In the genomic region with DNA sequence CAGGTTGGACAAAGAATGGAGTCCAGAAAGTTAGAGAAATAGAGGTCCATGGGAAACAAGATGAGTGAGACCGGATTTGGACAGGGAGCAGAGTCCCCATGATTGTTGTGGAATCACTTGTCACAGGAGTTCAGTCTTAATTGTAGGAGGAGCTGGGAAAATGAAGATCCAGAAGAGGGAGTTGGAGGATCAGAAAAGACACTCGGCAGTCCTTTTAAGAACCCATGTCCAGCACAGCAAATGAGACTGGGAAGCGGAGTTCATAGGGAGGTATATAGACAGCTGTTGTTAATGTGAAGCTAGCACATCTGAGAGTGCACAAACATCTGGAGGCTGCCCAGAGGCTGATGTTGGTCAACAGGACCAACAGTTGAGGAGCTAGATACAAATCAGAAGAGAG, we compare ENCODE assay signal across 14 cellular contexts.
DNase-seq lines count a peak whose midpoint lies in the region; ATAC-seq, FAIRE-seq and TF ChIP-seq lines count a peak whose summit lies in the region.
"Had no signal": no experiment of that assay in that cellular context is flagged by ENCODE, and none has a peak within 500 bp of the region (broad histone marks: within the 10 kb centered on the region; RNA-seq: fewer than 3 reads in every experiment).

No MANE protein-coding gene starts in this region.

- no peak overlapping the region for H3K4me2 ChIP-seq in HCT116 (ENCODE audit: low read length)

- intact Hi-C loops in HCT116 (cut with micrococcal nuclease), result no loop called here

- no TSS peak for BruUV-seq in HCT116 (replicated peaks; lab: Mats Ljungman, UMichigan)

- H3K4me3 ChIP-seq in AG10803 (ENCODE audit: low read length) (no peak overlapping the region), HCT116 (replicated peaks in 1 of 2; ENCODE audit: low read depth in 1 of 2, low read length in 2 of 2) (no peak overlapping the region)
- H3K4me3 ChIP-seq: esophagus muscularis mucosa had no signal

- peak; percentile 49 for TF ChIP-seq RAD21 in HCT116 (IDR thresholded peaks at IDR 0.05; ENCODE audit: low read depth)

- TF ChIP-seq POLR2A in HCT116 (IDR thresholded peaks at IDR 0.05; ENCODE audit: borderline replicate concordance, extremely low read depth, insufficient read depth, insufficient read length) (no peak), H54 (IDR thresholded peaks at IDR 0.05; ENCODE audit: low read depth, low read length) (no peak)

- POLR2A ChIA-PET in HCT116 (lab: Charles Lee), result no interaction called here

- H3K27ac ChIP-seq in HCT116 (ENCODE audit: low read depth, low read length), result no peak overlapping the region
- H3K27ac ChIP-seq: esophagus muscularis mucosa had no signal

- no peaks in the 10 kb centered on the region for H3K27me3 ChIP-seq in HCT116 (ENCODE audit: insufficient read depth, low read length)
- H3K27me3 ChIP-seq: esophagus muscularis mucosa had no signal

- H4K20me1 ChIP-seq in HCT116 (ENCODE audit: insufficient read depth), result no peaks in the 10 kb centered on the region

- RAD21 ChIA-PET in HCT116 (lab: Charles Lee; ENCODE audit: low non-redundant PET in 1 of 2, low total read pairs in 2 of 2, uncharacterized antibody in 2 of 2, unreplicated experiment in 2 of 2), result no interaction called here

- no peaks in the 10 kb centered on the region for H3K9me3 ChIP-seq in HCT116 (ENCODE audit: control insufficient read depth in 1 of 2, insufficient read depth in 1 of 2, low read depth in 1 of 2, low read length in 2 of 2)
- H3K9me3 ChIP-seq: Caco-2, esophagus muscularis mucosa had no signal

- no peaks in the 10 kb centered on the region for H3K9me2 ChIP-seq in HCT116 (ENCODE audit: insufficient read depth)

- in situ Hi-C loops in SK-MEL-5 (cut with HindIII; ENCODE audit: low pct_unique_long_range_greater_than_20kb, low sequenced_read_pairs), result no loop called here

- H3K36me3 ChIP-seq in HCT116 (ENCODE audit: control insufficient read depth in 1 of 2, insufficient read depth in 2 of 2, low read length in 2 of 2), result no peaks in the 10 kb centered on the region
- H3K36me3 ChIP-seq: esophagus muscularis mucosa had no signal

- DNase-seq in AG10803 (ENCODE audit: low read depth) (peak; percentile 9), HCT116 (ENCODE audit: low read depth, low spot score) (peak; percentile 3), SK-MEL-5 (ENCODE audit: low read depth, low spot score) (peak; percentile 54), fibroblast of the conjunctiva (ENCODE audit: low read depth) (peak; percentile 9), H54 (ENCODE audit: insufficient read length, low spot score) (no peak), foreskin melanocyte (no peak), SHP77 (lab: John Stamatoyannopoulos, UW) (no peak), retina (no peak)
- DNase-seq: activated T-cell treated with anti-CD3 and anti-CD28 coated beads, Interleukin-2, amount 50 U/mL, for 48 hours; kidney glomerular epithelial cell; NCI-H1694 treated with DMSO at 0.1 percent for 48 hours had no signal

- H3K4me1 ChIP-seq in HCT116 (ENCODE audit: control insufficient read depth in 1 of 2, insufficient read depth in 2 of 2, low read length in 2 of 2), result no peaks in the 10 kb centered on the region
- H3K4me1 ChIP-seq: Caco-2, esophagus muscularis mucosa had no signal

- no peak overlapping the region for H2AFZ ChIP-seq in HCT116 (ENCODE audit: low read depth, low read length, poor library complexity, severe bottlenecking)

- H3K79me2 ChIP-seq in HCT116 (ENCODE audit: insufficient read depth, low read length), result no peaks in the 10 kb centered on the region

- H3K9ac ChIP-seq in HCT116 (ENCODE audit: low read length), result no peak overlapping the region

- peak; percentile 65 for ATAC-seq in HCT116

- CTCF ChIA-PET in HCT116 (lab: Charles Lee), result interaction anchor here (0.6 to 1.5 kb wide), 2 partner anchors 9 to 441 kb away, joined by 3 to 4 read pairs; no protein-coding TSS in a partner anchor

- FAIRE-seq in H54 (lab: Jason Lieb, UNC), result no peak
- FAIRE-seq: RCC 7860 had no signal

- TF ChIP-seq CTCF in AG10803 (conservative IDR thresholded peaks at IDR 0.05; ENCODE audit: low read length) (peak; percentile 26; the same call in 1 of the 2 replicates), HCT116 (IDR thresholded peaks at IDR 0.05 in 2 of 3, conservative IDR thresholded peaks at IDR 0.05 in 1 of 3; ENCODE audit: borderline replicate concordance in 1 of 3, insufficient read depth in 1 of 3, low read depth in 2 of 3, low read length in 2 of 3) (no peak)

TF ChIP-seq in HCT116, 20 proteins besides CTCF, POLR2A, EP300 and RAD21:
- TF ChIP-seq SIN3A (IDR thresholded peaks at IDR 0.05; ENCODE audit: low read depth), result no peak
- TF ChIP-seq, protein P1, sequence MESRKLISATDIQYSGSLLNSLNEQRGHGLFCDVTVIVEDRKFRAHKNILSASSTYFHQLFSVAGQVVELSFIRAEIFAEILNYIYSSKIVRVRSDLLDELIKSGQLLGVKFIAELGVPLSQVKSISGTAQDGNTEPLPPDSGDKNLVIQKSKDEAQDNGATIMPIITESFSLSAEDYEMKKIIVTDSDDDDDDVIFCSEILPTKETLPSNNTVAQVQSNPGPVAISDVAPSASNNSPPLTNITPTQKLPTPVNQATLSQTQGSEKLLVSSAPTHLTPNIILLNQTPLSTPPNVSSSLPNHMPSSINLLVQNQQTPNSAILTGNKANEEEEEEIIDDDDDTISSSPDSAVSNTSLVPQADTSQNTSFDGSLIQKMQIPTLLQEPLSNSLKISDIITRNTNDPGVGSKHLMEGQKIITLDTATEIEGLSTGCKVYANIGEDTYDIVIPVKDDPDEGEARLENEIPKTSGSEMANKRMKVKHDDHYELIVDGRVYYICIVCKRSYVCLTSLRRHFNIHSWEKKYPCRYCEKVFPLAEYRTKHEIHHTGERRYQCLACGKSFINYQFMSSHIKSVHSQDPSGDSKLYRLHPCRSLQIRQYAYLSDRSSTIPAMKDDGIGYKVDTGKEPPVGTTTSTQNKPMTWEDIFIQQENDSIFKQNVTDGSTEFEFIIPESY (IDR thresholded peaks at IDR 0.05; ENCODE audit: extremely low read depth, insufficient replicate concordance, low read length), result no peak
- TF ChIP-seq, protein P2, sequence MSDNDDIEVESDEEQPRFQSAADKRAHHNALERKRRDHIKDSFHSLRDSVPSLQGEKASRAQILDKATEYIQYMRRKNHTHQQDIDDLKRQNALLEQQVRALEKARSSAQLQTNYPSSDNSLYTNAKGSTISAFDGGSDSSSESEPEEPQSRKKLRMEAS (IDR thresholded peaks at IDR 0.05), result no peak
- no peak for TF ChIP-seq SRF (IDR thresholded peaks at IDR 0.05; ENCODE audit: low read depth)
- no peak for TF ChIP-seq TCF7L2 (IDR thresholded peaks at IDR 0.05; ENCODE audit: borderline replicate concordance, extremely low read depth, insufficient read depth, insufficient read length)
- no peak for TF ChIP-seq EGR1 (IDR thresholded peaks at IDR 0.05; ENCODE audit: low read depth)
- TF ChIP-seq, protein P3, sequence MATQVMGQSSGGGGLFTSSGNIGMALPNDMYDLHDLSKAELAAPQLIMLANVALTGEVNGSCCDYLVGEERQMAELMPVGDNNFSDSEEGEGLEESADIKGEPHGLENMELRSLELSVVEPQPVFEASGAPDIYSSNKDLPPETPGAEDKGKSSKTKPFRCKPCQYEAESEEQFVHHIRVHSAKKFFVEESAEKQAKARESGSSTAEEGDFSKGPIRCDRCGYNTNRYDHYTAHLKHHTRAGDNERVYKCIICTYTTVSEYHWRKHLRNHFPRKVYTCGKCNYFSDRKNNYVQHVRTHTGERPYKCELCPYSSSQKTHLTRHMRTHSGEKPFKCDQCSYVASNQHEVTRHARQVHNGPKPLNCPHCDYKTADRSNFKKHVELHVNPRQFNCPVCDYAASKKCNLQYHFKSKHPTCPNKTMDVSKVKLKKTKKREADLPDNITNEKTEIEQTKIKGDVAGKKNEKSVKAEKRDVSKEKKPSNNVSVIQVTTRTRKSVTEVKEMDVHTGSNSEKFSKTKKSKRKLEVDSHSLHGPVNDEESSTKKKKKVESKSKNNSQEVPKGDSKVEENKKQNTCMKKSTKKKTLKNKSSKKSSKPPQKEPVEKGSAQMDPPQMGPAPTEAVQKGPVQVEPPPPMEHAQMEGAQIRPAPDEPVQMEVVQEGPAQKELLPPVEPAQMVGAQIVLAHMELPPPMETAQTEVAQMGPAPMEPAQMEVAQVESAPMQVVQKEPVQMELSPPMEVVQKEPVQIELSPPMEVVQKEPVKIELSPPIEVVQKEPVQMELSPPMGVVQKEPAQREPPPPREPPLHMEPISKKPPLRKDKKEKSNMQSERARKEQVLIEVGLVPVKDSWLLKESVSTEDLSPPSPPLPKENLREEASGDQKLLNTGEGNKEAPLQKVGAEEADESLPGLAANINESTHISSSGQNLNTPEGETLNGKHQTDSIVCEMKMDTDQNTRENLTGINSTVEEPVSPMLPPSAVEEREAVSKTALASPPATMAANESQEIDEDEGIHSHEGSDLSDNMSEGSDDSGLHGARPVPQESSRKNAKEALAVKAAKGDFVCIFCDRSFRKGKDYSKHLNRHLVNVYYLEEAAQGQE (IDR thresholded peaks at IDR 0.05; ENCODE audit: low read depth), result no peak
TF ChIP-seq in HCT116: peak in this region for 0.

Comparison
In these comparisons a context has a peak if more than half of its experiments do, and no peak if none do; other contexts are left out.
1. DNase-seq: peak in AG10803 (single experiment), HCT116 (single experiment), SK-MEL-5 (single experiment) and fibroblast of the conjunctiva (single experiment); none in H54 (single experiment), foreskin melanocyte (single experiment), SHP77 (0 of 2) and retina (single experiment).